Comparison of ENCODE assay signal across 7 cellular contexts in genomic region chr1:150575518-150576366, GRCh38. TPM values are rescaled to one million over a fixed set of nuclear protein-coding genes. Genes with fewer than 3 reads are reported as not detected.
DNase-seq lines count a peak whose midpoint lies in the region; ATAC-seq and TF ChIP-seq lines count a peak whose summit lies in the region.

No MANE protein-coding gene starts in this region.

- peak overlapping the region; percentile 100 for H3K27ac ChIP-seq in RWPE2 (ENCODE audit: poor library complexity, severe bottlenecking)

- in situ Hi-C loops in G401 (cut with HindIII; ENCODE audit: low sequenced_read_pairs) = no loop called here

- H3K27me3 ChIP-seq in H7 (ENCODE audit: control insufficient read depth, insufficient read depth, low read length) (no peaks in the 10 kb centered on the region), RWPE2 (ENCODE audit: insufficient read depth, poor library complexity, severe bottlenecking) (no peaks in the 10 kb centered on the region), skeletal muscle satellite cell (ENCODE audit: control insufficient read depth, insufficient read depth, low read length) (no peaks in the 10 kb centered on the region)

- H3K9me3 ChIP-seq in RWPE2 (ENCODE audit: severe bottlenecking) = no peaks in the 10 kb centered on the region
- no peaks in the 10 kb centered on the region for H3K9me3 ChIP-seq in skeletal muscle satellite cell (replicated peaks; ENCODE audit: low read length)

- peak overlapping the region; percentile 100 for H3K9ac ChIP-seq in skeletal muscle satellite cell (ENCODE audit: low read depth, low read length)

- ATAC-seq in RWPE2 (ENCODE audit: low read depth) (no peak), HG02973 (IDR thresholded peaks at IDR 0.05; ENCODE audit: unreplicated experiment) (no peak)

- H3K4me1 ChIP-seq in RWPE2 (ENCODE audit: insufficient read depth, poor library complexity, severe bottlenecking) (peaks cover 40% of the 10 kb centered on the region), skeletal muscle satellite cell (ENCODE audit: control insufficient read depth, insufficient read depth, low read length) (peaks cover 35% of the 10 kb centered on the region)

- no peak for TF ChIP-seq CTCF in RWPE2 (IDR thresholded peaks at IDR 0.05; ENCODE audit: poor library complexity, severe bottlenecking)
- TF ChIP-seq CTCF in fibroblast of mammary gland (conservative IDR thresholded peaks at IDR 0.05; ENCODE audit: control insufficient read depth, insufficient read depth, low read depth, low read length) = no peak

- DNase-seq in H7 (no peak), RWPE2 (ENCODE audit: low spot score) (no peak), fibroblast of mammary gland (ENCODE audit: low read depth) (peak; percentile 43), G401 (ENCODE audit: low spot score) (no peak), NCI-H1436 treated with DMSO at 0.1 percent for 48 hours (lab: John Stamatoyannopoulos, UW) (no peak)

- H3K36me3 ChIP-seq in H7 (replicated peaks; ENCODE audit: control insufficient read depth, insufficient read depth, low read length) (peaks cover 31% of the 10 kb centered on the region), RWPE2 (ENCODE audit: low read depth) (peaks cover 69% of the 10 kb centered on the region), skeletal muscle satellite cell (ENCODE audit: insufficient read depth, low read length) (peaks cover 74% of the 10 kb centered on the region)

- peak overlapping the region; percentile 91 for H3K4me2 ChIP-seq in skeletal muscle satellite cell (ENCODE audit: low read length)

- peak overlapping the region; percentile 99; the same call in 1 of the 2 replicates for H3K4me3 ChIP-seq in H7 (ENCODE audit: insufficient read depth, low read depth, low read length)
- peak overlapping the region; percentile 73 for H3K4me3 ChIP-seq in RWPE2 (ENCODE audit: severe bottlenecking)
- peak overlapping the region; percentile 86 for H3K4me3 ChIP-seq in fibroblast of mammary gland (ENCODE audit: control insufficient read depth, low read depth, low read length)
- peak overlapping the region; percentile 96 for H3K4me3 ChIP-seq in skeletal muscle satellite cell (ENCODE audit: low read length)

RNA-seq across cellular contexts. Expression of gene MCL1, which starts 3.7 kb away (rescaled TPM):
- 165 and 234 TPM in 2 replicates for total RNA-seq in H7 (2014; rRNA removed; shearing (Covaris generic))
- 285 and 293 TPM in 2 replicates for total RNA-seq in skeletal muscle satellite cell (2012; rRNA removed)
- total RNA-seq in G401 (2014; rRNA removed; shearing (Covaris generic)) = 112 and 129 TPM in 2 replicates

RNA-seq across cellular contexts. Expression of gene ADAMTSL4, which starts 26.5 kb away (rescaled TPM):
- total RNA-seq in H7 (2014; rRNA removed; shearing (Covaris generic)) = 4.2 and 8.1 TPM in 2 replicates
- total RNA-seq in skeletal muscle satellite cell (2012; rRNA removed) = 12.9 and 14.6 TPM in 2 replicates
- 20.0 and 22.9 TPM in 2 replicates for total RNA-seq in G401 (2014; rRNA removed; shearing (Covaris generic))

RNA-seq across cellular contexts. Expression of gene ENSA, which starts 53.7 kb away (rescaled TPM):
- total RNA-seq in H7 (2014; rRNA removed; shearing (Covaris generic)) = 373 and 448 TPM in 2 replicates
- 71.9 and 79.3 TPM in 2 replicates for total RNA-seq in skeletal muscle satellite cell (2012; rRNA removed)
- total RNA-seq in G401 (2014; rRNA removed; shearing (Covaris generic)) = 219 and 372 TPM in 2 replicates
